ENCODE assay signal across 8 cellular contexts in the genomic region with DNA sequence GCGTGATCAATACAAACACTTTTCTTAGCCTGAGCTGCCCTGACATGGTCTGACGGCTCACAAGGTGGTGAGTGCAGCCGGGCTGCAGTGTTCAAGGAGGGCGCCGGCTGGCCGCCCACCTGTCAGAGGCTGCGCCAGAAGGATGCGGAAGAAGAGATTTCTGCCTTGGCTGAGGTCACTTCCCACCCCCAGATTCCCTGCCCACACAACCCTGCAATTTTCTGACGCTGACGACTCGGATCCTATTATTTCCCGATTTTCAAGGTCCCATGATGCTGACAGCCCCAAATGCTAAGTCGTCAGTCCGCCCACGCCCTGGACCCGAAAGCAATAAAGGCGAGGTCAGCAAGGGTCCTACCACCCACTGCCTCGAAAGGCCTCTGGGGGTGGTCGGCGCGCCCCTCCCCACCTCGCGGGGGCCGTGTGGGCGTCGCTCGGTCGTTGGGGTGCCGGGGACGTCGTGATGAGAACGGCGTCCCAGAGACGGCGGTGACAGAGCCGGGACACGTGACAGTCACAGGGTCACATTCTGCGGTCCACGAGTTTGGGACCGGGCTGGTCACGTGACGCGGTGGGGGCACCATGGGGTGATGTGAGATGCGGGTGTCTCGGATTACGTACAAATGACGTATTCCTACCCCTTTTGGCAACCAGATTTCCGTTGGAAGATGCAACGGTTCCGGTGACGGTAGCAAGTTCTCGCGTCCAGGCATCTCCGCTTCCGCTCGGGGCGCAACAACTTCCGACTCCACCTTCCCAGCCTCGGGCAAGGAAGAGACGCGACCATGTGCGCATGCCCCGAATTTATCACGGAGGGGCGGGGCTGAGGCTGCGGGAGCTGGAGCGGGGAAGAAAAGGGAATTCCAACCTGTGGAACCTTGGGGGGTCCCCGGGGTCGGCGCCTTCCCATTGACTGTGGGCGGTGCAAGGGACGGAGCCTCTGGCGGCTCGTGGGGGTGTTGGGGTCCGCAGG. TPM values are rescaled to one million over a fixed set of nuclear protein-coding genes. Genes with fewer than 3 reads are reported as not detected.
DNase-seq lines count a peak whose midpoint lies in the region; ATAC-seq and TF ChIP-seq lines count a peak whose summit lies in the region.

A gene with protein sequence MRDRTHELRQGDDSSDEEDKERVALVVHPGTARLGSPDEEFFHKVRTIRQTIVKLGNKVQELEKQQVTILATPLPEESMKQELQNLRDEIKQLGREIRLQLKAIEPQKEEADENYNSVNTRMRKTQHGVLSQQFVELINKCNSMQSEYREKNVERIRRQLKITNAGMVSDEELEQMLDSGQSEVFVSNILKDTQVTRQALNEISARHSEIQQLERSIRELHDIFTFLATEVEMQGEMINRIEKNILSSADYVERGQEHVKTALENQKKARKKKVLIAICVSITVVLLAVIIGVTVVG (plus strand): TSS at position 823 of the 973 bp plus-strand sequence. CDS start 248 bp downstream, outside the sequence.

- H3K4me3 ChIP-seq in DOHH2 (ENCODE audit: low read length), result peak within 1 kb of the TSS; percentile 100
- peak within 1 kb of the TSS; percentile 90 for H3K4me3 ChIP-seq in LNCaP clone FGC (ENCODE audit: low read depth, low read length)
- H3K4me3 ChIP-seq in RWPE2 (ENCODE audit: severe bottlenecking), result peak within 1 kb of the TSS; percentile 62
- peak within 1 kb of the TSS; percentile 99 for H3K4me3 ChIP-seq in fibroblast of mammary gland (ENCODE audit: control insufficient read depth, low read depth, low read length)

- H3K36me3 ChIP-seq in DOHH2 (ENCODE audit: control insufficient read depth, low read length) (peaks cover 14% of the 10 kb centered on the region), RWPE2 (ENCODE audit: low read depth) (peaks cover 12% of the 10 kb centered on the region)

- peak; percentile 71 for ATAC-seq in RWPE2 (ENCODE audit: low read depth)
- peak; percentile 78 to 89 (median 82) for ATAC-seq in natural killer cell

- H3K27me3 Mint-ChIP-seq in activated T-helper 2 cell treated with anti-CD3 and anti-CD28 coated beads, Interferon-gamma antibody, Interleukin-2, Interleukin-4, amounts not matched to agents 10 μg/mL and 5 μg/mL and 100 μg/mL, durations not matched to agents 14 hours and 24 hours and 36 hours (ENCODE audit: low read depth), result no peaks in the 10 kb centered on the region
- H3K27me3 Mint-ChIP-seq in natural killer cell (ENCODE audit: low read depth in 2 of 2), result no peaks in the 10 kb centered on the region

- H3K27ac Mint-ChIP-seq in activated T-helper 2 cell treated with anti-CD3 and anti-CD28 coated beads, Interferon-gamma antibody, Interleukin-2, Interleukin-4, amounts not matched to agents 10 μg/mL and 5 μg/mL and 100 μg/mL, durations not matched to agents 14 hours and 24 hours and 36 hours, result peak within 1 kb of the TSS; percentile 89
- H3K27ac Mint-ChIP-seq in natural killer cell, result peak within 1 kb of the TSS; percentile 95 to 99

- no peaks in the 10 kb centered on the region for H3K9me3 Mint-ChIP-seq in activated T-helper 2 cell treated with anti-CD3 and anti-CD28 coated beads, Interferon-gamma antibody, Interleukin-2, Interleukin-4, amounts not matched to agents 10 μg/mL and 5 μg/mL and 100 μg/mL, durations not matched to agents 14 hours and 24 hours and 36 hours
- H3K9me3 Mint-ChIP-seq in natural killer cell, result no peaks in the 10 kb centered on the region

- H3K9me3 ChIP-seq in DOHH2 (ENCODE audit: control insufficient read depth, insufficient read depth, low read length), result no peaks in the 10 kb centered on the region
- H3K9me3 ChIP-seq in RWPE2 (ENCODE audit: severe bottlenecking), result no peaks in the 10 kb centered on the region

- H3F3A ChIP-seq in DOHH2 (ENCODE audit: control insufficient read depth, insufficient read depth), result no peaks in the 10 kb centered on the region

- H3K79me2 ChIP-seq in DOHH2 (ENCODE audit: control insufficient read depth, low read length), result peaks cover 11% of the 10 kb centered on the region

- TF ChIP-seq CTCF in DOHH2 (IDR thresholded peaks at IDR 0.05; ENCODE audit: low read depth, low read length, poor library complexity, severe bottlenecking), result no peak
- no peak for TF ChIP-seq CTCF in LNCaP clone FGC (IDR thresholded peaks at IDR 0.05; ENCODE audit: control insufficient read depth, extremely low read depth, insufficient read depth)
- TF ChIP-seq CTCF in RWPE2 (IDR thresholded peaks at IDR 0.05; ENCODE audit: poor library complexity, severe bottlenecking), result no peak
- TF ChIP-seq CTCF in fibroblast of mammary gland (conservative IDR thresholded peaks at IDR 0.05; ENCODE audit: control insufficient read depth, insufficient read depth, low read depth, low read length), result no peak
- no peak for TF ChIP-seq CTCF in natural killer cell (IDR thresholded peaks at IDR 0.05)

- peak within 1 kb of the TSS; percentile 91 for H3K4me2 ChIP-seq in DOHH2 (ENCODE audit: low read length)

- intact Hi-C loops in activated T-helper 2 cell treated with anti-CD3 and anti-CD28 coated beads, Interferon-gamma antibody, Interleukin-2, Interleukin-4, amounts not matched to agents 10 μg/mL and 5 μg/mL and 100 μg/mL, durations not matched to agents 14 hours and 24 hours and 36 hours (cut with micrococcal nuclease), result loop anchor here (1.0 to 2.0 kb wide), 5 partner anchors 36 to 110 kb away; a partner anchor contains a TSS
- intact Hi-C loops in natural killer cell (cut with micrococcal nuclease), result loop anchor here (1.0 to 5.0 kb wide), 4 partner anchors 40 to 426 kb away; a partner anchor contains a TSS

- DNase-seq in GOT3 (lab: John Stamatoyannopoulos, UW) (peak; percentile 73), LNCaP clone FGC (ENCODE audit: low read depth) (peak; percentile 83), RWPE2 (ENCODE audit: low spot score) (peak; percentile 95), fibroblast of mammary gland (ENCODE audit: low read depth) (peak; percentile 98), natural killer cell (peak; percentile 97)
- DNase-seq in activated T-helper 2 cell treated with anti-CD3 and anti-CD28 coated beads, Interferon-gamma antibody, Interleukin-2, Interleukin-4, amounts not matched to agents 10 μg/mL and 5 μg/mL and 100 μg/mL, durations not matched to agents 14 hours and 24 hours and 36 hours (ENCODE audit: low spot score), result peak; percentile 97
- peak; percentile 97 for DNase-seq in stimulated activated naive CD4-positive, alpha-beta T cell treated with Interleukin-2 at 50 U/mL for 16 hours (lab: John Stamatoyannopoulos, UW)

- peaks cover 17% of the 10 kb centered on the region for H3K36me3 Mint-ChIP-seq in activated T-helper 2 cell treated with anti-CD3 and anti-CD28 coated beads, Interferon-gamma antibody, Interleukin-2, Interleukin-4, amounts not matched to agents 10 μg/mL and 5 μg/mL and 100 μg/mL, durations not matched to agents 14 hours and 24 hours and 36 hours (ENCODE audit: low read depth)
- no peaks in the 10 kb centered on the region for H3K36me3 Mint-ChIP-seq in natural killer cell

- peak within 1 kb of the TSS; percentile 87 for H3K4me3 Mint-ChIP-seq in activated T-helper 2 cell treated with anti-CD3 and anti-CD28 coated beads, Interferon-gamma antibody, Interleukin-2, Interleukin-4, amounts not matched to agents 10 μg/mL and 5 μg/mL and 100 μg/mL, durations not matched to agents 14 hours and 24 hours and 36 hours (ENCODE audit: low read depth)
- H3K4me3 Mint-ChIP-seq in natural killer cell, result peak within 1 kb of the TSS; percentile 99

- H3K9me2 ChIP-seq in DOHH2 (replicated peaks; ENCODE audit: control insufficient read depth, low read length), result no peaks in the 10 kb centered on the region

- H3K4me1 ChIP-seq in DOHH2 (ENCODE audit: control insufficient read depth, low read length) (peaks cover 20% of the 10 kb centered on the region), RWPE2 (ENCODE audit: insufficient read depth, poor library complexity, severe bottlenecking) (no peaks in the 10 kb centered on the region)

- H3K27me3 ChIP-seq in DOHH2 (ENCODE audit: control insufficient read depth, low read length) (no peaks in the 10 kb centered on the region), RWPE2 (ENCODE audit: insufficient read depth, poor library complexity, severe bottlenecking) (no peaks in the 10 kb centered on the region)

- no peaks in the 10 kb centered on the region for H4K20me1 ChIP-seq in DOHH2 (ENCODE audit: control insufficient read depth, insufficient read depth, low read depth, low read length)

- H3K4me1 Mint-ChIP-seq in activated T-helper 2 cell treated with anti-CD3 and anti-CD28 coated beads, Interferon-gamma antibody, Interleukin-2, Interleukin-4, amounts not matched to agents 10 μg/mL and 5 μg/mL and 100 μg/mL, durations not matched to agents 14 hours and 24 hours and 36 hours (ENCODE audit: low read depth), result peaks cover 16% of the 10 kb centered on the region
- H3K4me1 Mint-ChIP-seq in natural killer cell, result peaks cover 36 to 37% of the 10 kb centered on the region in 2 donors

- peak within 1 kb of the TSS; percentile 56 for H3K27ac ChIP-seq in DOHH2 (ENCODE audit: low read depth, low read length)
- peak within 1 kb of the TSS; percentile 44 for H3K27ac ChIP-seq in RWPE2 (ENCODE audit: poor library complexity, severe bottlenecking)

RNA-seq across cellular contexts. Expression of the gene that starts here (rescaled TPM):
- total RNA-seq in activated T-helper 2 cell treated with anti-CD3 and anti-CD28 coated beads, Interferon-gamma antibody, Interleukin-2, Interleukin-4, amounts not matched to agents 10 μg/mL and 5 μg/mL and 100 μg/mL, durations not matched to agents 14 hours and 24 hours and 36 hours, result 48.2 and 51.8 TPM in 2 replicates
- 100 to 1,000 TPM; 128 to 145 (median 133) TPM for total RNA-seq in natural killer cell

Comparison
In these comparisons a context has a peak if more than half of its experiments do, and no peak if none do; other contexts are left out.
1. Peak in every context shown above with its lines: DNase-seq, ATAC-seq, H3K4me3 ChIP-seq and H3K27ac ChIP-seq.